ENCODE assay signal across 12 cellular contexts in the genomic region with DNA sequence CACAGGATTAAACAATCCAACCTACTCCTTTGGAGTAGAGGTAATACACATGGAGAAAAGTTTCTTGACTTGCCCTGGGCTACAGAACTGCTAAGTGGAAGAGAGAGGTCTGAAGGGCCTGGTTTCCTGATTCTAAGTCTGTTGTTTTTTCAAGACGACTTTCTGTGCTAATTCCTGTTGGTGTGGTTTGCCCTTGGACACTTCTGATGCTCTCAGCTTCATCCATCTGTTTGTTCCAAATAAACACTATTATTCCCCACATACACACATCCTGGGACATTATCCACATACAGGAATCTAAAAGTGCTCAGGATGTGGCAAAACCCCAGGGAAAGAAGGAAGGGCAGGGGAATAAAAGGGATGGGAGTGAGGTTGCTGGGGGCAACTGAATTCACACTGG.
DNase-seq lines count a peak whose midpoint lies in the region; TF ChIP-seq lines count a peak whose summit lies in the region.
"Had no signal": no experiment of that assay in that cellular context is flagged by ENCODE, and none has a peak within 500 bp of the region (broad histone marks: within the 10 kb centered on the region; RNA-seq: fewer than 3 reads in every experiment).

No MANE protein-coding gene starts in this region.

- peaks cover 8% of the 10 kb centered on the region for H3K9me3 Mint-ChIP-seq in neural progenitor cell

- H3K4me1 ChIP-seq in BLaER1, result peaks cover 48% of the 10 kb centered on the region
- peaks cover 27% of the 10 kb centered on the region for H3K4me1 ChIP-seq in neural progenitor cell
- peaks cover 55% of the 10 kb centered on the region for H3K4me1 ChIP-seq in GM23248 (ENCODE audit: insufficient read depth)

- H3K9me3 ChIP-seq in BLaER1, result peaks cover 31% of the 10 kb centered on the region
- no peaks in the 10 kb centered on the region for H3K9me3 ChIP-seq in neural progenitor cell (ENCODE audit: low read depth)
- no peaks in the 10 kb centered on the region for H3K9me3 ChIP-seq in GM23248 (ENCODE audit: low read depth)
- H3K9me3 ChIP-seq: SJCRH30 had no signal

- peaks cover 6% of the 10 kb centered on the region for H3F3A ChIP-seq in neural progenitor cell (ENCODE audit: low read depth)
- peaks cover 40% of the 10 kb centered on the region for H3F3A ChIP-seq in GM23248 (ENCODE audit: insufficient read depth)

- H3K79me2 ChIP-seq in neural progenitor cell (ENCODE audit: low read depth) (no peaks in the 10 kb centered on the region), GM23248 (ENCODE audit: insufficient read depth) (no peaks in the 10 kb centered on the region)

- peak overlapping the region; percentile 89 for H3K27ac Mint-ChIP-seq in neural progenitor cell

- H3K4me3 ChIP-seq in BLaER1 (no peak overlapping the region), choroid plexus epithelial cell (ENCODE audit: low read depth, low read length) (no peak overlapping the region), neural progenitor cell (no peak overlapping the region), GM23248 (no peak overlapping the region)
- H3K4me3 ChIP-seq: SJCRH30 had no signal

- H3K27me3 ChIP-seq in BLaER1, result no peaks in the 10 kb centered on the region
- no peaks in the 10 kb centered on the region for H3K27me3 ChIP-seq in neural progenitor cell
- no peaks in the 10 kb centered on the region for H3K27me3 ChIP-seq in GM23248 (replicated peaks; ENCODE audit: insufficient read depth)
- H3K27me3 ChIP-seq: SJCRH30 had no signal

- no peaks in the 10 kb centered on the region; the same call in 1 of the 2 replicates for H3K9me2 ChIP-seq in GM23248 (ENCODE audit: insufficient read depth)

- WGBS in GM23248 (ENCODE audit: low coverage in 1 of 2, low lambda C conversion rate in 2 of 2, missing lambda C conversion rate in 2 of 2), 2 experiments, result 42 to 75% methylated on average over 1 of the region's 1 CpG

- peaks cover 7% of the 10 kb centered on the region for H3K27me3 Mint-ChIP-seq in neural progenitor cell (ENCODE audit: insufficient read depth, low read depth)
- H3K27me3 Mint-ChIP-seq: activated CD4-positive, alpha-beta memory T cell treated with anti-CD3 and anti-CD28 coated beads, Interleukin-2, amount 10 ng/mL, durations not matched to agents 7 days and 5 days had no signal

- no peak overlapping the region for H3K9ac ChIP-seq in BLaER1
- no peak overlapping the region for H3K9ac ChIP-seq in neural progenitor cell
- H3K9ac ChIP-seq in GM23248, result no peak overlapping the region

- H3K27ac ChIP-seq in BLaER1, result peak overlapping the region; percentile 74
- no peak overlapping the region for H3K27ac ChIP-seq in neural progenitor cell
- H3K27ac ChIP-seq in GM23248, result no peak overlapping the region; the same call in 1 of the 2 replicates
- H3K27ac ChIP-seq: SJCRH30 had no signal

- no peaks in the 10 kb centered on the region for H3K36me3 ChIP-seq in BLaER1
- no peaks in the 10 kb centered on the region for H3K36me3 ChIP-seq in neural progenitor cell
- no peaks in the 10 kb centered on the region for H3K36me3 ChIP-seq in GM23248 (ENCODE audit: low read depth)
- H3K36me3 ChIP-seq: SJCRH30 had no signal

- H3K4me1 Mint-ChIP-seq in neural progenitor cell, result peaks cover 48% of the 10 kb centered on the region

- H2AFZ ChIP-seq in neural progenitor cell (replicated peaks) (no peak overlapping the region), GM23248 (no peak overlapping the region)

- H3K4me2 ChIP-seq in BLaER1 (peak overlapping the region; percentile 61), neural progenitor cell (peak overlapping the region; percentile 18), GM23248 (ENCODE audit: unreplicated experiment) (no peak overlapping the region)

- H3K4me3 Mint-ChIP-seq in neural progenitor cell, result peak overlapping the region; percentile 47
- H3K4me3 Mint-ChIP-seq: activated CD4-positive, alpha-beta memory T cell treated with anti-CD3 and anti-CD28 coated beads, Interleukin-2, amount 10 ng/mL, durations not matched to agents 7 days and 5 days had no signal

- TF ChIP-seq CTCF in choroid plexus epithelial cell (conservative IDR thresholded peaks at IDR 0.05; ENCODE audit: low read depth, low read length), result no peak
- TF ChIP-seq CTCF in neural progenitor cell (IDR thresholded peaks at IDR 0.05), result no peak

- in situ Hi-C loops in GM23248 (cut with MboI), result no loop called here

- H4K20me1 ChIP-seq in BLaER1 (no peaks in the 10 kb centered on the region), neural progenitor cell (ENCODE audit: low read depth) (no peaks in the 10 kb centered on the region), GM23248 (ENCODE audit: insufficient read depth) (no peaks in the 10 kb centered on the region)

- no peaks in the 10 kb centered on the region for H3K36me3 Mint-ChIP-seq in neural progenitor cell

- peak; percentile 13 for DNase-seq in MV-4-11 (lab: John Stamatoyannopoulos, UW)
- DNase-seq in choroid plexus epithelial cell (ENCODE audit: low read depth), result peak; percentile 78
- no peak for DNase-seq in neural progenitor cell (ENCODE audit: low spot score)
- no peak for DNase-seq in SHP77 (lab: John Stamatoyannopoulos, UW)
- no peak for DNase-seq in NCI-H128 (lab: John Stamatoyannopoulos, UW; ENCODE audit: unreplicated experiment)
- DNase-seq in ureter (ENCODE audit: low spot score), result no peak
- DNase-seq in GM23248, result no peak
- DNase-seq: activated CD4-positive, alpha-beta memory T cell treated with anti-CD3 and anti-CD28 coated beads, Interleukin-2, amount 10 ng/mL, durations not matched to agents 7 days and 5 days; cerebellar nuclear complex; NCI-H1930; SJCRH30 had no signal

Comparison
In these comparisons a context has a peak if more than half of its experiments do, and no peak if none do; other contexts are left out.
1. DNase-seq: peak in MV-4-11 (single experiment) and choroid plexus epithelial cell (single experiment); none in neural progenitor cell (single experiment), SHP77 (0 of 2), NCI-H128 (single experiment), ureter (single experiment) and GM23248 (single experiment).